ENCODE assay signal across 9 cellular contexts in genomic region chr7:77657427-77658331, GRCh38. TPM values are rescaled to one million over a fixed set of nuclear protein-coding genes. Genes with fewer than 3 reads are reported as not detected.
DNase-seq lines count a peak whose midpoint lies in the region; FAIRE-seq and TF ChIP-seq lines count a peak whose summit lies in the region.
"Had no signal": no experiment of that assay in that cellular context is flagged by ENCODE, and none has a peak within 500 bp of the region (broad histone marks: within the 10 kb centered on the region; RNA-seq: fewer than 3 reads in every experiment).

No MANE protein-coding gene starts in this region.

- no peak overlapping the region for H2BK20ac ChIP-seq in H1 (ENCODE audit: low read length)

- H3K4me3 ChIP-seq in AG04449 (ENCODE audit: low read depth, low read length) (no peak overlapping the region), GM12865 (ENCODE audit: low read depth, low read length) (no peak overlapping the region), H1 (ENCODE audit: extremely low read depth in 1 of 4, insufficient read depth in 2 of 4, low read depth in 3 of 4, low read length in 4 of 4) (no peak overlapping the region)

- H2BK120ac ChIP-seq in H1 (replicated peaks; ENCODE audit: low read depth, low read length) = no peak overlapping the region

- H3K18ac ChIP-seq in H1 (ENCODE audit: extremely low read depth, low read length) = no peak overlapping the region

- no peak overlapping the region for H4K5ac ChIP-seq in H1 (ENCODE audit: insufficient read length, low read depth, low read length)

- no peak overlapping the region for H2AK5ac ChIP-seq in H1 (ENCODE audit: low read depth, low read length)

- H3K56ac ChIP-seq in H1 (replicated peaks; ENCODE audit: insufficient read length, low read depth, low read length) = no peak overlapping the region

- no peaks in the 10 kb centered on the region for H3K27me3 ChIP-seq in H1 (replicated peaks in 1 of 4; ENCODE audit: control insufficient read depth in 3 of 4, extremely low read depth in 1 of 4, insufficient read depth in 3 of 4, low read length in 3 of 4)

- no peaks in the 10 kb centered on the region for H3K27me3 Mint-ChIP-seq in nephron (ENCODE audit: low read depth)

- no peak overlapping the region for H2BK5ac ChIP-seq in H1 (ENCODE audit: low read depth, low read length)

- H3K4me3 Mint-ChIP-seq in nephron = no peak overlapping the region

- no peak overlapping the region for H3K14ac ChIP-seq in H1 (ENCODE audit: insufficient read length)

- H3K4me1 Mint-ChIP-seq in nephron = no peaks in the 10 kb centered on the region

- FAIRE-seq in RCC 7860 (lab: Jason Lieb, UNC) = peak; percentile 80
- no peak for FAIRE-seq in H1 (lab: Jason Lieb, UNC)

- DNase-seq in AG04449 (ENCODE audit: low read depth, low spot score) (peak; percentile 16), GM12865 (ENCODE audit: low read depth) (peak; percentile 57), Kasumi-1 (lab: John Stamatoyannopoulos, UW) (peak; percentile 54 to 71), RCC 7860 (ENCODE audit: low spot score) (peak; percentile 45), H1 (ENCODE audit: low read depth in 1 of 2, low spot score in 2 of 2) (no peak), NCI-H187 treated with DMSO at 0.1 percent for 48 hours (lab: John Stamatoyannopoulos, UW) (no peak)
- DNase-seq in activated effector memory CD4-positive, alpha-beta T cell treated with Interleukin-2 at 50 U/mL for 16 hours = no peak

- CTCF ChIA-PET in AG04449 (lab: Yijun Ruan, JAX) = interaction anchor here (0.6 to 12.9 kb wide), 15 partner anchors 8 to 283 kb away, joined by 3 to 203 read pairs (median 5); no protein-coding TSS in a partner anchor
- CTCF ChIA-PET in H1 (lab: Charles Lee; ENCODE audit: partially characterized antibody) = interaction anchor here (0.6 to 6.1 kb wide), 25 partner anchors 9 to 249 kb away, joined by 3 to 48 read pairs (median 4); partner anchors contain the start of gene RSBN1L

- H3K4me2 ChIP-seq in H1 (ENCODE audit: insufficient read depth in 1 of 2, low read depth in 2 of 2, low read length in 2 of 2) = no peak overlapping the region

- H4K20me1 ChIP-seq in H1 (replicated peaks in 1 of 2; ENCODE audit: control insufficient read depth in 1 of 2, insufficient read depth in 2 of 2, low read length in 2 of 2) = peaks cover 0 to 1% of the 10 kb centered on the region in 2 experiments

- no peaks in the 10 kb centered on the region for H3K9me3 Mint-ChIP-seq in nephron

- H3K79me1 ChIP-seq in H1 (ENCODE audit: low read depth, low read length) = no peaks in the 10 kb centered on the region

- WGBS in H1 (ENCODE audit: extremely low coverage in 1 of 2, insufficient coverage in 1 of 2, insufficient read length in 1 of 2, insufficient replicate concordance in 2 of 2, low coverage in 1 of 2, low lambda C conversion rate in 2 of 2, missing lambda C conversion rate in 1 of 2), 2 experiments = 80% methylated on average over 2 of the region's 2 CpGs; no CpG with 5 or more reads in 1 of the 2 experiments

- H2BK15ac ChIP-seq in H1 (ENCODE audit: low read length) = no peak overlapping the region

- H3K9ac ChIP-seq in H1 (replicated peaks in 1 of 4; ENCODE audit: extremely low read depth in 1 of 4, low read depth in 3 of 4, low read length in 3 of 4) = no peak overlapping the region

- H3K79me2 ChIP-seq in H1 (ENCODE audit: control insufficient read depth in 1 of 2, insufficient read depth in 2 of 2, low read length in 2 of 2) = no peaks in the 10 kb centered on the region

- TF ChIP-seq POLR2A in H1 (IDR thresholded peaks at IDR 0.05; ENCODE audit: control extremely low read depth in 1 of 2, low read depth in 2 of 2, low read length in 2 of 2) = no peak

- peaks cover 0 to 25% (median 5%) of the 10 kb centered on the region in 4 experiments; a peak in 5 of 8 replicates for H3K36me3 ChIP-seq in H1 (ENCODE audit: control insufficient read depth in 2 of 4, insufficient read depth in 4 of 4, low read length in 3 of 4)

- H3K9me3 ChIP-seq in H1 (ENCODE audit: insufficient read depth in 2 of 2, low read depth in 1 of 2, low read length in 1 of 2) = no peaks in the 10 kb centered on the region

- POLR2A ChIA-PET in AG04449 (lab: Yijun Ruan, JAX) = no interaction called here
- POLR2A ChIA-PET in H1 (lab: Charles Lee; ENCODE audit: partially characterized antibody) = no interaction called here

- peaks cover 35% of the 10 kb centered on the region for H3K36me3 Mint-ChIP-seq in nephron (ENCODE audit: low read depth)

- no peak overlapping the region for H3K23ac ChIP-seq in H1 (ENCODE audit: insufficient read length)

- H3K23me2 ChIP-seq in H1 (ENCODE audit: low read depth, low read length) = no peaks in the 10 kb centered on the region

- TF ChIP-seq CTCF in AG04449 (IDR thresholded peaks at IDR 0.05; ENCODE audit: insufficient read depth, low read length, missing control alignments) = peak; percentile 13
- peak; percentile 44 for TF ChIP-seq CTCF in GM12865 (IDR thresholded peaks at IDR 0.05; ENCODE audit: insufficient read depth, low read depth, low read length, missing control alignments)
- peak in 2 of 3 experiments; percentile 30 to 45; a peak in 2 of 4 replicates for TF ChIP-seq CTCF in H1 (IDR thresholded peaks at IDR 0.05; ENCODE audit: control extremely low read depth in 1 of 3, insufficient read depth in 1 of 3, low read depth in 1 of 3, low read length in 3 of 3)
- TF ChIP-seq CTCF in nephron (IDR thresholded peaks at IDR 0.05; ENCODE audit: unreplicated experiment in 3 of 3) = peak; percentile 58 to 75 (median 59)

- no peak overlapping the region for H3K4ac ChIP-seq in H1 (replicated peaks; ENCODE audit: insufficient read length, low read depth, low read length)

- no peak overlapping the region for H3K27ac ChIP-seq in H1 (ENCODE audit: low read depth, low read length)
- H3K27ac ChIP-seq: epithelial cell of prostate had no signal

- H4K8ac ChIP-seq in H1 (ENCODE audit: extremely low read depth, insufficient read depth, low read length) = no peak overlapping the region

- no peak for TF ChIP-seq EP300 in H1 (IDR thresholded peaks at IDR 0.05; ENCODE audit: borderline replicate concordance in 1 of 2, low read depth in 2 of 2, low read length in 2 of 2)

- H3K4me1 ChIP-seq in H1 (replicated peaks in 1 of 4; ENCODE audit: control insufficient read depth in 3 of 4, insufficient read depth in 4 of 4, low read length in 3 of 4) = no peaks in the 10 kb centered on the region

- TF ChIP-seq RAD21 in H1 (IDR thresholded peaks at IDR 0.05 in 1 of 2, conservative IDR thresholded peaks at IDR 0.05 in 1 of 2; ENCODE audit: low read depth in 2 of 2, low read length in 2 of 2) = peak; percentile 70 to 80

- H4K91ac ChIP-seq in H1 (replicated peaks; ENCODE audit: insufficient read length, low read length) = no peak overlapping the region

- H3K27ac Mint-ChIP-seq in nephron = no peak overlapping the region

- no peak overlapping the region for H2BK12ac ChIP-seq in H1 (ENCODE audit: low read depth, low read length)

- H2AFZ ChIP-seq in H1 (ENCODE audit: low read length) = no peak overlapping the region

TF ChIP-seq in H1, 55 proteins besides CTCF, POLR2A, EP300 and RAD21:
- TF ChIP-seq KDM1A (IDR thresholded peaks at IDR 0.05; ENCODE audit: borderline replicate concordance, low read length) (no peak), YY1 (IDR thresholded peaks at IDR 0.05; ENCODE audit: low read depth, low read length) (no peak), HDAC2 (IDR thresholded peaks at IDR 0.05; ENCODE audit: borderline replicate concordance in 1 of 2, low read depth in 2 of 2, low read length in 2 of 2) (no peak), FOSL1 (IDR thresholded peaks at IDR 0.05; ENCODE audit: insufficient read depth, low read depth, low read length) (no peak), GABPA (IDR thresholded peaks at IDR 0.05; ENCODE audit: borderline replicate concordance, insufficient read depth, low read length) (no peak), POU5F1 (IDR thresholded peaks at IDR 0.05; ENCODE audit: low read depth, low read length) (no peak), SP1 (IDR thresholded peaks at IDR 0.05; ENCODE audit: low read depth, low read length) (no peak), CREB1 (IDR thresholded peaks at IDR 0.05) (no peak), SIRT6 (IDR thresholded peaks at IDR 0.05; ENCODE audit: low read length) (no peak)

RNA-seq across cellular contexts. Expression of gene RSBN1L, which starts 38.6 kb away (rescaled TPM):
- 22.1 and 22.6 TPM in 2 replicates for total RNA-seq in H1 (2021; fragmentation: NEBNext Ultra II Directional; extraction: Animal tissue kit (Norgen Biotek cat#: 25700))
- 3.9 and 4.1 TPM in 2 replicates for polyA plus RNA-seq in H1 (2011; rRNA removed)
- polyA plus RNA-seq in H1 (2011; cell fraction: cytosol; rRNA removed) = 5.2 TPM
- polyA plus RNA-seq in H1 (2011; cell fraction: nucleus; rRNA removed) = 3.2 TPM
- polyA plus RNA-seq in H1 (2012, experiment 1 of 2) = 9.8 to 12.4 TPM (median 10.6 TPM) in 4 replicates
- polyA plus RNA-seq in H1 (2012, experiment 2 of 2) = 2.7 TPM
- 11.6 TPM for polyA plus RNA-seq in H1 (2013, experiment 1 of 2)
- 12.1 TPM for polyA plus RNA-seq in H1 (2013, experiment 2 of 2)
- 15.6 and 20.0 TPM in 2 replicates for polyA minus RNA-seq in H1 (2011; rRNA and poly(A)+ RNA removed)
- 11.2 TPM for polyA minus RNA-seq in H1 (2011; cell fraction: cytosol; rRNA and poly(A)+ RNA removed)
- polyA minus RNA-seq in H1 (2011; cell fraction: nucleus; rRNA and poly(A)+ RNA removed) = 21.1 TPM

Comparison
In these comparisons a context has a peak if more than half of its experiments do, and no peak if none do; other contexts are left out.
1. DNase-seq: peak in AG04449 (single experiment), GM12865 (single experiment), Kasumi-1 (2 of 2) and RCC 7860 (single experiment); none in H1 (0 of 2), NCI-H187 treated with DMSO at 0.1 percent for 48 hours (single experiment) and activated effector memory CD4-positive, alpha-beta T cell treated with Interleukin-2 at 50 U/mL for 16 hours (single experiment).
2. Peak in every context shown above with its lines, with median percentiles within 50 percentile points of each other: CTCF ChIP-seq.